16 cellular contexts compared by ENCODE assay signal in genomic region chr5:142614054-142614453, GRCh38.
DNase-seq lines count a peak whose midpoint lies in the region; ATAC-seq, FAIRE-seq and TF ChIP-seq lines count a peak whose summit lies in the region.
"Had no signal": no experiment of that assay in that cellular context is flagged by ENCODE, and none has a peak within 500 bp of the region (broad histone marks: within the 10 kb centered on the region; RNA-seq: fewer than 3 reads in every experiment).

No MANE protein-coding gene starts in this region.

- no peak overlapping the region for H3K18ac ChIP-seq in trophoblast cell (ENCODE audit: low read length)

- no peak overlapping the region for H3K27ac ChIP-seq in BLaER1
- no peak overlapping the region for H3K27ac ChIP-seq in foreskin keratinocyte
- H3K27ac ChIP-seq in trophoblast cell (ENCODE audit: low read depth, low read length) = no peak overlapping the region
- no peak overlapping the region for H3K27ac ChIP-seq in MM.1S (ENCODE audit: low read length)
- H3K27ac ChIP-seq: C4-2B, KMS-11 had no signal

- no peaks in the 10 kb centered on the region for H3K79me1 ChIP-seq in trophoblast cell (ENCODE audit: low read length)

- H3K4ac ChIP-seq in trophoblast cell (ENCODE audit: low read depth, low read length) = no peak overlapping the region

- H4K91ac ChIP-seq in trophoblast cell (ENCODE audit: low read depth, low read length) = no peak overlapping the region

- WGBS in trophoblast cell (ENCODE audit: extremely low coverage, insufficient coverage, insufficient read length) = no CpG with 5 or more reads among the region's 7 CpGs

- no peaks in the 10 kb centered on the region for H3K9me2 ChIP-seq in MM.1S (replicated peaks; ENCODE audit: insufficient read depth, low read length)

- TF ChIP-seq POLR2A in NB4 (IDR thresholded peaks at IDR 0.05; ENCODE audit: extremely low read depth, insufficient read length) = no peak

- H3F3A ChIP-seq in MM.1S (ENCODE audit: insufficient read depth, low read length) = no peaks in the 10 kb centered on the region

- no peak overlapping the region for H4K8ac ChIP-seq in trophoblast cell (ENCODE audit: low read depth, low read length)

- H3K4me1 ChIP-seq in BLaER1 (peaks cover 18% of the 10 kb centered on the region), foreskin keratinocyte (peaks cover 5% of the 10 kb centered on the region), trophoblast cell (ENCODE audit: control insufficient read depth in 1 of 2, insufficient read depth in 2 of 2, low read length in 2 of 2) (peaks cover 0 to 2% of the 10 kb centered on the region in 2 experiments), MM.1S (ENCODE audit: low read length) (peaks cover 12% of the 10 kb centered on the region)

- H4K12ac ChIP-seq in trophoblast cell (ENCODE audit: low read depth, low read length) = no peak overlapping the region

- H3K4me2 ChIP-seq in BLaER1 (peak overlapping the region; percentile 53), trophoblast cell (ENCODE audit: low read length) (no peak overlapping the region), MM.1S (ENCODE audit: low read depth, low read length) (no peak overlapping the region)
- H3K4me2 ChIP-seq: GM23338, KMS-11 had no signal

- FAIRE-seq in HTR-8/SVneo (lab: Jason Lieb, UNC) = no peak

- H2BK12ac ChIP-seq in trophoblast cell (ENCODE audit: low read length) = no peak overlapping the region

- no peak overlapping the region for H2AK5ac ChIP-seq in trophoblast cell (ENCODE audit: low read length)

- H3K36me3 ChIP-seq in BLaER1 = no peaks in the 10 kb centered on the region
- H3K36me3 ChIP-seq in trophoblast cell (ENCODE audit: control insufficient read depth in 1 of 2, insufficient read depth in 2 of 2, low read length in 2 of 2) = no peaks in the 10 kb centered on the region
- no peaks in the 10 kb centered on the region for H3K36me3 ChIP-seq in MM.1S (replicated peaks; ENCODE audit: insufficient read depth, low read length)

- H2BK120ac ChIP-seq in trophoblast cell (ENCODE audit: insufficient read depth, low read length, poor library complexity) = no peak overlapping the region

- H3K9ac ChIP-seq in BLaER1 = no peak overlapping the region; the same call in 1 of the 2 replicates
- no peak overlapping the region for H3K9ac ChIP-seq in trophoblast cell (ENCODE audit: low read length)
- H3K9ac ChIP-seq in MM.1S (ENCODE audit: low read length) = no peak overlapping the region
- H3K9ac ChIP-seq: KMS-11 had no signal

- H3K79me2 ChIP-seq in trophoblast cell (ENCODE audit: control insufficient read depth, insufficient read depth, low read length, poor library complexity) (no peaks in the 10 kb centered on the region), MM.1S (ENCODE audit: low read length) (no peaks in the 10 kb centered on the region)

- ATAC-seq in foreskin keratinocyte = peak; percentile 54
- ATAC-seq: GM23338 had no signal

- H2AFZ ChIP-seq in trophoblast cell (ENCODE audit: insufficient read depth, low read length, poor library complexity) = no peak overlapping the region
- H2AFZ ChIP-seq in MM.1S (ENCODE audit: low read length) = no peak overlapping the region
- H2AFZ ChIP-seq: GM23338 had no signal

- TF ChIP-seq CTCF in NB4 (IDR thresholded peaks at IDR 0.05; ENCODE audit: low read depth, low read length) (no peak), foreskin keratinocyte (conservative IDR thresholded peaks at IDR 0.05) (no peak), MM.1S (IDR thresholded peaks at IDR 0.05; ENCODE audit: low read length) (no peak)

- no peaks in the 10 kb centered on the region for H4K20me1 ChIP-seq in BLaER1
- no peaks in the 10 kb centered on the region for H4K20me1 ChIP-seq in MM.1S (ENCODE audit: insufficient read depth, low read length)

- H3K4me3 ChIP-seq in BLaER1 = no peak overlapping the region
- H3K4me3 ChIP-seq in NB4 (ENCODE audit: low read depth, low read length) = no peak overlapping the region
- no peak overlapping the region for H3K4me3 ChIP-seq in trophoblast cell (ENCODE audit: low read depth, low read length)
- H3K4me3 ChIP-seq in MM.1S (ENCODE audit: low read length) = no peak overlapping the region
- H3K4me3 ChIP-seq: GM23338 had no signal

- H3K23ac ChIP-seq in trophoblast cell (ENCODE audit: low read length) = no peak overlapping the region

- no peak overlapping the region for H2BK5ac ChIP-seq in trophoblast cell (ENCODE audit: low read depth, low read length, poor library complexity)

- H3K9me3 ChIP-seq in BLaER1 = peaks cover under 1% of the 10 kb centered on the region; the same call in 1 of the 2 replicates
- H3K9me3 ChIP-seq in trophoblast cell (ENCODE audit: insufficient read depth, low read depth, low read length) = no peaks in the 10 kb centered on the region
- H3K9me3 ChIP-seq in MM.1S (replicated peaks; ENCODE audit: insufficient read depth, low read length) = no peaks in the 10 kb centered on the region

- no peak overlapping the region for H3K14ac ChIP-seq in trophoblast cell (ENCODE audit: low read length)

- DNase-seq in NB4 (ENCODE audit: low read depth) (peak; percentile 36), foreskin keratinocyte (no peak), trophoblast cell (peak; percentile 61 to 80), HTR-8/SVneo (ENCODE audit: insufficient read length, low spot score) (no peak), MM.1S (no peak), AG08396 (ENCODE audit: low spot score) (no peak)
- DNase-seq: 8988T; CD4-positive, alpha-beta memory T cell; DMS153; DND-41; GF-D8; H9 had no signal

- H3K27me3 ChIP-seq in BLaER1 (no peaks in the 10 kb centered on the region), foreskin keratinocyte (no peaks in the 10 kb centered on the region), trophoblast cell (ENCODE audit: insufficient read depth, low read length) (no peaks in the 10 kb centered on the region), MM.1S (replicated peaks; ENCODE audit: insufficient read depth, low read length) (no peaks in the 10 kb centered on the region)

Comparison
In these comparisons a context has a peak if more than half of its experiments do, and no peak if none do; other contexts are left out.
1. DNase-seq: peak in NB4 (single experiment) and trophoblast cell (2 of 2); none in foreskin keratinocyte (0 of 2), HTR-8/SVneo (single experiment), MM.1S (single experiment) and AG08396 (single experiment).